ENCODE assay signal across 18 cellular contexts in the genomic region with DNA sequence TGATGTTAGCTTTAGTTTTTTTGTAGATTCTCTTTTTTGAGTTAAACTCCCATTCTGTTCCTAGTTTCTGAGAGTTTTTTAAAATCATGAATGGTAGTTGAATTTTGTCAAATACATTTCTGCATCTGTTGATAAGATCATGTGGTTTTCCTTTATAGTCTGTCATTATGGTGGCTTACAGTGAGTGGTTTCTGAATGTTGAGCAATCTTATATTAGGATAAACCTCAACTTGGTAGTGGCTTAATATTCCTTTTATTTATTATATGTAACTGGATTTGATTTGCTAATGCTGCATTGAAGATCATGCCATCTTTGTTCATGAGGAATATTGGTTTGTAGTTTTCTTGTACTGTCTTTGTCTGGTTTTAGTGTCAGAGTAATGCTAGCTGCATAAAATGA. TPM values are rescaled to one million over a fixed set of nuclear protein-coding genes. Genes with fewer than 3 reads are reported as not detected.
DNase-seq lines count a peak whose midpoint lies in the region; ATAC-seq and TF ChIP-seq lines count a peak whose summit lies in the region.
"Had no signal": no experiment of that assay in that cellular context is flagged by ENCODE, and none has a peak within 500 bp of the region (broad histone marks: within the 10 kb centered on the region; RNA-seq: fewer than 3 reads in every experiment).

No MANE protein-coding gene starts in this region.

- H3K4me3 ChIP-seq in HEK293 (ENCODE audit: low read depth, low read length) = no peak overlapping the region
- H3K4me3 ChIP-seq: GM23338 had no signal

- H3K4me3 Mint-ChIP-seq in WTC11 = no peak overlapping the region
- H3K4me3 Mint-ChIP-seq in effector memory CD8-positive, alpha-beta T cell = no peak overlapping the region
- H3K4me3 Mint-ChIP-seq: CD8-positive, alpha-beta T cell; GM23338 had no signal

- in situ Hi-C loops in KBM-7 (cut with MboI; ENCODE audit: low pct_unique_long_range_greater_than_20kb, low sequenced_read_pairs) = no loop called here

- CTCF ChIA-PET in HEK293 (lab: Yijun Ruan, JAX) (interaction anchor here (0.7 kb wide), 1 partner anchor 779 kb away, joined by 6 read pairs; no protein-coding TSS in a partner anchor), WTC11 (lab: Charles Lee) (no interaction called here)

- ATAC-seq in WTC11 (no peak), GM18858 (IDR thresholded peaks at IDR 0.05; ENCODE audit: unreplicated experiment) (no peak)
- ATAC-seq in effector memory CD8-positive, alpha-beta T cell (replicated peaks) = peak; percentile 36
- ATAC-seq in activated CD4-positive, CD25-positive, alpha-beta regulatory T cell treated with anti-CD3 and anti-CD28 coated beads, Interleukin-2, amount 50 U/mL, for 24 hours = no peak
- ATAC-seq: CD8-positive, alpha-beta T cell; GM23338; HepG2 had no signal

- H3K27ac Mint-ChIP-seq in WTC11 = 0 out of 2 replicates have a peak overlapping the region, but pooled peaks have one; percentile 13
- no peak overlapping the region for H3K27ac Mint-ChIP-seq in effector memory CD8-positive, alpha-beta T cell
- H3K27ac Mint-ChIP-seq: CD8-positive, alpha-beta T cell; GM23338 had no signal

- peaks cover 8% of the 10 kb centered on the region; the same call in 1 of the 2 replicates for H3K9me3 Mint-ChIP-seq in WTC11
- no peaks in the 10 kb centered on the region for H3K9me3 Mint-ChIP-seq in effector memory CD8-positive, alpha-beta T cell
- H3K9me3 Mint-ChIP-seq: CD8-positive, alpha-beta T cell; GM23338 had no signal

- H3K27me3 Mint-ChIP-seq in WTC11 (ENCODE audit: low read depth) = no peaks in the 10 kb centered on the region; the same call in 1 of the 2 replicates
- peaks cover 0 to 10% of the 10 kb centered on the region in 2 donors for H3K27me3 Mint-ChIP-seq in effector memory CD8-positive, alpha-beta T cell

- H3K36me3 ChIP-seq in HEK293 (ENCODE audit: control insufficient read depth in 2 of 2, insufficient read depth in 1 of 2, low read length in 2 of 2) = no peaks in the 10 kb centered on the region
- H3K36me3 ChIP-seq: BE2C had no signal

- H3K27ac ChIP-seq in HEK293 (ENCODE audit: extremely low read depth, low read depth, low read length) = no peak overlapping the region
- H3K27ac ChIP-seq: C4-2B had no signal

- H3K4me1 Mint-ChIP-seq in WTC11 = no peaks in the 10 kb centered on the region
- H3K4me1 Mint-ChIP-seq in effector memory CD8-positive, alpha-beta T cell (ENCODE audit: low read depth in 2 of 2) = peaks cover 7% of the 10 kb centered on the region in 2 donors
- H3K4me1 Mint-ChIP-seq: GM23338 had no signal

- H3K9me3 ChIP-seq in HEK293 (ENCODE audit: control insufficient read depth, insufficient read depth, low read depth, low read length) = 0 out of 2 replicates have a peak, but pooled peaks cover 2% of the 10 kb centered on the region
- H3K9me3 ChIP-seq: BE2C, Caco-2 had no signal

- no peaks in the 10 kb centered on the region for H3K36me3 Mint-ChIP-seq in WTC11
- H3K36me3 Mint-ChIP-seq in effector memory CD8-positive, alpha-beta T cell (ENCODE audit: insufficient read depth) = no peaks in the 10 kb centered on the region
- H3K36me3 Mint-ChIP-seq: CD8-positive, alpha-beta T cell had no signal

- no peaks in the 10 kb centered on the region for H3K4me1 ChIP-seq in HEK293 (ENCODE audit: control insufficient read depth, insufficient read depth, low read length)
- H3K4me1 ChIP-seq: BE2C, Caco-2 had no signal

- TF ChIP-seq CTCF in HEK293 (tag by site-specific recombination; IDR thresholded peaks at IDR 0.05) = no peak
- TF ChIP-seq CTCF in WTC11 (IDR thresholded peaks at IDR 0.05) = no peak

- DNase-seq in KBM-7 (peak; percentile 40), WTC11 (ENCODE audit: low spot score) (no peak), globus pallidus (ENCODE audit: low spot score) (no peak)
- no peak for DNase-seq in effector memory CD8-positive, alpha-beta T cell
- DNase-seq in activated effector memory CD4-positive, alpha-beta T cell treated with Interleukin-2 at 50 U/mL for 16 hours = no peak
- DNase-seq: BE2C; Caco-2; CD8-positive, alpha-beta T cell; DMS53; GF-D8; H7; KG1 had no signal

- POLR2A ChIA-PET in HEK293 (lab: Yijun Ruan, JAX) = no interaction called here
- POLR2A ChIA-PET in WTC11 (lab: Charles Lee) = interaction anchor here (0.7 kb wide), 1 partner anchor 9 kb away, joined by 11 read pairs; no protein-coding TSS in a partner anchor

TF ChIP-seq in HEK293, 187 proteins besides CTCF, POLR2A, EP300 and RAD21:
- TF ChIP-seq, protein P1, sequence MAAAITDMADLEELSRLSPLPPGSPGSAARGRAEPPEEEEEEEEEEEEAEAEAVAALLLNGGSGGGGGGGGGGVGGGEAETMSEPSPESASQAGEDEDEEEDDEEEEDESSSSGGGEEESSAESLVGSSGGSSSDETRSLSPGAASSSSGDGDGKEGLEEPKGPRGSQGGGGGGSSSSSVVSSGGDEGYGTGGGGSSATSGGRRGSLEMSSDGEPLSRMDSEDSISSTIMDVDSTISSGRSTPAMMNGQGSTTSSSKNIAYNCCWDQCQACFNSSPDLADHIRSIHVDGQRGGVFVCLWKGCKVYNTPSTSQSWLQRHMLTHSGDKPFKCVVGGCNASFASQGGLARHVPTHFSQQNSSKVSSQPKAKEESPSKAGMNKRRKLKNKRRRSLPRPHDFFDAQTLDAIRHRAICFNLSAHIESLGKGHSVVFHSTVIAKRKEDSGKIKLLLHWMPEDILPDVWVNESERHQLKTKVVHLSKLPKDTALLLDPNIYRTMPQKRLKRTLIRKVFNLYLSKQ (tag by site-specific recombination; IDR thresholded peaks at IDR 0.05; ENCODE audit: borderline replicate concordance) = no peak
- TF ChIP-seq, protein P2, sequence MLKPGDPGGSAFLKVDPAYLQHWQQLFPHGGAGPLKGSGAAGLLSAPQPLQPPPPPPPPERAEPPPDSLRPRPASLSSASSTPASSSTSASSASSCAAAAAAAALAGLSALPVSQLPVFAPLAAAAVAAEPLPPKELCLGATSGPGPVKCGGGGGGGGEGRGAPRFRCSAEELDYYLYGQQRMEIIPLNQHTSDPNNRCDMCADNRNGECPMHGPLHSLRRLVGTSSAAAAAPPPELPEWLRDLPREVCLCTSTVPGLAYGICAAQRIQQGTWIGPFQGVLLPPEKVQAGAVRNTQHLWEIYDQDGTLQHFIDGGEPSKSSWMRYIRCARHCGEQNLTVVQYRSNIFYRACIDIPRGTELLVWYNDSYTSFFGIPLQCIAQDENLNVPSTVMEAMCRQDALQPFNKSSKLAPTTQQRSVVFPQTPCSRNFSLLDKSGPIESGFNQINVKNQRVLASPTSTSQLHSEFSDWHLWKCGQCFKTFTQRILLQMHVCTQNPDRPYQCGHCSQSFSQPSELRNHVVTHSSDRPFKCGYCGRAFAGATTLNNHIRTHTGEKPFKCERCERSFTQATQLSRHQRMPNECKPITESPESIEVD (tag by site-specific recombination; IDR thresholded peaks at IDR 0.05) = peak; percentile 33; the same call in 1 of the 2 replicates

TF ChIP-seq in WTC11, 78 proteins besides CTCF, POLR2A, EP300 and RAD21 (continues in another document):
- TF ChIP-seq CREB1 (CRISPR knock-in tag; IDR thresholded peaks at IDR 0.05) (no peak), SMAD4 (CRISPR knock-in tag; IDR thresholded peaks at IDR 0.05) (no peak), TCF7 (CRISPR knock-in tag; IDR thresholded peaks at IDR 0.05; ENCODE audit: low read depth) (no peak), GABPB1 (CRISPR knock-in tag; IDR thresholded peaks at IDR 0.05) (no peak), ZNF423 (CRISPR knock-in tag; IDR thresholded peaks at IDR 0.05) (no peak), E2F4 (CRISPR knock-in tag; IDR thresholded peaks at IDR 0.05; ENCODE audit: borderline replicate concordance, low read depth) (no peak), GRHL2 (CRISPR knock-in tag; IDR thresholded peaks at IDR 0.05; ENCODE audit: insufficient replicate concordance, severe bottlenecking) (no peak), NFATC4 (CRISPR knock-in tag; IDR thresholded peaks at IDR 0.05) (no peak), OVOL2 (CRISPR knock-in tag; IDR thresholded peaks at IDR 0.05; ENCODE audit: borderline replicate concordance) (no peak), MXD4 (CRISPR knock-in tag; IDR thresholded peaks at IDR 0.05; ENCODE audit: borderline replicate concordance) (no peak), RORB (CRISPR knock-in tag; IDR thresholded peaks at IDR 0.05) (no peak)
- TF ChIP-seq, protein P3, sequence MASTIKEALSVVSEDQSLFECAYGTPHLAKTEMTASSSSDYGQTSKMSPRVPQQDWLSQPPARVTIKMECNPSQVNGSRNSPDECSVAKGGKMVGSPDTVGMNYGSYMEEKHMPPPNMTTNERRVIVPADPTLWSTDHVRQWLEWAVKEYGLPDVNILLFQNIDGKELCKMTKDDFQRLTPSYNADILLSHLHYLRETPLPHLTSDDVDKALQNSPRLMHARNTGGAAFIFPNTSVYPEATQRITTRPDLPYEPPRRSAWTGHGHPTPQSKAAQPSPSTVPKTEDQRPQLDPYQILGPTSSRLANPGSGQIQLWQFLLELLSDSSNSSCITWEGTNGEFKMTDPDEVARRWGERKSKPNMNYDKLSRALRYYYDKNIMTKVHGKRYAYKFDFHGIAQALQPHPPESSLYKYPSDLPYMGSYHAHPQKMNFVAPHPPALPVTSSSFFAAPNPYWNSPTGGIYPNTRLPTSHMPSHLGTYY (CRISPR knock-in tag; IDR thresholded peaks at IDR 0.05) = no peak
- TF ChIP-seq, protein P4, sequence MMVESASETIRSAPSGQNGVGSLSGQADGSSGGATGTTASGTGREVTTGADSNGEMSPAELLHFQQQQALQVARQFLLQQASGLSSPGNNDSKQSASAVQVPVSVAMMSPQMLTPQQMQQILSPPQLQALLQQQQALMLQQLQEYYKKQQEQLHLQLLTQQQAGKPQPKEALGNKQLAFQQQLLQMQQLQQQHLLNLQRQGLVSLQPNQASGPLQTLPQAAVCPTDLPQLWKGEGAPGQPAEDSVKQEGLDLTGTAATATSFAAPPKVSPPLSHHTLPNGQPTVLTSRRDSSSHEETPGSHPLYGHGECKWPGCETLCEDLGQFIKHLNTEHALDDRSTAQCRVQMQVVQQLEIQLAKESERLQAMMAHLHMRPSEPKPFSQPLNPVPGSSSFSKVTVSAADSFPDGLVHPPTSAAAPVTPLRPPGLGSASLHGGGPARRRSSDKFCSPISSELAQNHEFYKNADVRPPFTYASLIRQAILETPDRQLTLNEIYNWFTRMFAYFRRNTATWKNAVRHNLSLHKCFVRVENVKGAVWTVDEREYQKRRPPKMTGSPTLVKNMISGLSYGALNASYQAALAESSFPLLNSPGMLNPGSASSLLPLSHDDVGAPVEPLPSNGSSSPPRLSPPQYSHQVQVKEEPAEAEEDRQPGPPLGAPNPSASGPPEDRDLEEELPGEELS (CRISPR knock-in tag; IDR thresholded peaks at IDR 0.05) = no peak

RNA-seq across cellular contexts. Expression of gene NEO1, which starts 34.9 kb away (rescaled TPM):
- total RNA-seq in WTC11 (2021) = 33.4 to 39.5 TPM (median 37.1 TPM) in 3 replicates
